2 cellular contexts compared by ENCODE assay signal in the genomic region with DNA sequence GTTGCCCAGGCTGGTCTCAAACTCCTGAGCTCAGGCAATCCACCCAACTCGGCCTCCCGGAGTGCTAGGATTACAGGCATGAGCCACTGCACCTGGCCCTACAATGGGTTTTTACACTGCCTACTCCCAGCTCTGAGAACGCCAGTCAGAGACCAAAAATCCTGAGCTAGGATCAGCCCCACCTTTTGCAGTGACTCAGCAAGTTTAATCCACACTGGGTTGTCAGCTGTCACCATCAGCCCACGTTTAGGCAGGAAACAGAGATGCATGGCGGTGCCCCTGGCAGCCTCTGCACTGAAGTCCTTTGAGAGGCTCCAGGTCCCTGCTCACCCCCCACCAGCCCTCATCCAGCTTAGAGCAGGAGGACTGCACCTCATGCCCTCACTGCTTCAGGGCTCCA.
TF ChIP-seq lines count a peak whose summit lies in the region.

No MANE protein-coding gene starts in this region.

TF ChIP-seq in A549, 52 proteins besides CTCF, POLR2A, EP300 and RAD21 (continued from another document):
- TF ChIP-seq ZC3H11A (IDR thresholded peaks at IDR 0.05) (no peak), JUNB (IDR thresholded peaks at IDR 0.05) (no peak), GATA3 (IDR thresholded peaks at IDR 0.05; ENCODE audit: borderline replicate concordance) (no peak), KDM5A (IDR thresholded peaks at IDR 0.05) (no peak), KDM1A (IDR thresholded peaks at IDR 0.05; ENCODE audit: low read depth) (no peak), POLR2AphosphoS2 (conservative IDR thresholded peaks at IDR 0.05; ENCODE audit: low read length) (no peak), NPAS2 (CRISPR knock-in tag; IDR thresholded peaks at IDR 0.05; ENCODE audit: borderline replicate concordance) (no peak), HDAC2 (IDR thresholded peaks at IDR 0.05) (no peak)

TF ChIP-seq in GM23338, 12 proteins besides CTCF, POLR2A, EP300 and RAD21 (continued from another document):
- TF ChIP-seq, protein P1, sequence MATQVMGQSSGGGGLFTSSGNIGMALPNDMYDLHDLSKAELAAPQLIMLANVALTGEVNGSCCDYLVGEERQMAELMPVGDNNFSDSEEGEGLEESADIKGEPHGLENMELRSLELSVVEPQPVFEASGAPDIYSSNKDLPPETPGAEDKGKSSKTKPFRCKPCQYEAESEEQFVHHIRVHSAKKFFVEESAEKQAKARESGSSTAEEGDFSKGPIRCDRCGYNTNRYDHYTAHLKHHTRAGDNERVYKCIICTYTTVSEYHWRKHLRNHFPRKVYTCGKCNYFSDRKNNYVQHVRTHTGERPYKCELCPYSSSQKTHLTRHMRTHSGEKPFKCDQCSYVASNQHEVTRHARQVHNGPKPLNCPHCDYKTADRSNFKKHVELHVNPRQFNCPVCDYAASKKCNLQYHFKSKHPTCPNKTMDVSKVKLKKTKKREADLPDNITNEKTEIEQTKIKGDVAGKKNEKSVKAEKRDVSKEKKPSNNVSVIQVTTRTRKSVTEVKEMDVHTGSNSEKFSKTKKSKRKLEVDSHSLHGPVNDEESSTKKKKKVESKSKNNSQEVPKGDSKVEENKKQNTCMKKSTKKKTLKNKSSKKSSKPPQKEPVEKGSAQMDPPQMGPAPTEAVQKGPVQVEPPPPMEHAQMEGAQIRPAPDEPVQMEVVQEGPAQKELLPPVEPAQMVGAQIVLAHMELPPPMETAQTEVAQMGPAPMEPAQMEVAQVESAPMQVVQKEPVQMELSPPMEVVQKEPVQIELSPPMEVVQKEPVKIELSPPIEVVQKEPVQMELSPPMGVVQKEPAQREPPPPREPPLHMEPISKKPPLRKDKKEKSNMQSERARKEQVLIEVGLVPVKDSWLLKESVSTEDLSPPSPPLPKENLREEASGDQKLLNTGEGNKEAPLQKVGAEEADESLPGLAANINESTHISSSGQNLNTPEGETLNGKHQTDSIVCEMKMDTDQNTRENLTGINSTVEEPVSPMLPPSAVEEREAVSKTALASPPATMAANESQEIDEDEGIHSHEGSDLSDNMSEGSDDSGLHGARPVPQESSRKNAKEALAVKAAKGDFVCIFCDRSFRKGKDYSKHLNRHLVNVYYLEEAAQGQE (IDR thresholded peaks at IDR 0.05; ENCODE audit: unreplicated experiment), result no peak
- TF ChIP-seq ZNF114 (CRISPR knock-in tag; IDR thresholded peaks at IDR 0.05) (no peak), NANOG (IDR thresholded peaks at IDR 0.05; ENCODE audit: borderline replicate concordance) (no peak), ZNF331 (CRISPR knock-in tag; IDR thresholded peaks at IDR 0.05; ENCODE audit: low read depth) (no peak), JUNB (IDR thresholded peaks at IDR 0.05; ENCODE audit: unreplicated experiment) (no peak)
- TF ChIP-seq, protein P2, sequence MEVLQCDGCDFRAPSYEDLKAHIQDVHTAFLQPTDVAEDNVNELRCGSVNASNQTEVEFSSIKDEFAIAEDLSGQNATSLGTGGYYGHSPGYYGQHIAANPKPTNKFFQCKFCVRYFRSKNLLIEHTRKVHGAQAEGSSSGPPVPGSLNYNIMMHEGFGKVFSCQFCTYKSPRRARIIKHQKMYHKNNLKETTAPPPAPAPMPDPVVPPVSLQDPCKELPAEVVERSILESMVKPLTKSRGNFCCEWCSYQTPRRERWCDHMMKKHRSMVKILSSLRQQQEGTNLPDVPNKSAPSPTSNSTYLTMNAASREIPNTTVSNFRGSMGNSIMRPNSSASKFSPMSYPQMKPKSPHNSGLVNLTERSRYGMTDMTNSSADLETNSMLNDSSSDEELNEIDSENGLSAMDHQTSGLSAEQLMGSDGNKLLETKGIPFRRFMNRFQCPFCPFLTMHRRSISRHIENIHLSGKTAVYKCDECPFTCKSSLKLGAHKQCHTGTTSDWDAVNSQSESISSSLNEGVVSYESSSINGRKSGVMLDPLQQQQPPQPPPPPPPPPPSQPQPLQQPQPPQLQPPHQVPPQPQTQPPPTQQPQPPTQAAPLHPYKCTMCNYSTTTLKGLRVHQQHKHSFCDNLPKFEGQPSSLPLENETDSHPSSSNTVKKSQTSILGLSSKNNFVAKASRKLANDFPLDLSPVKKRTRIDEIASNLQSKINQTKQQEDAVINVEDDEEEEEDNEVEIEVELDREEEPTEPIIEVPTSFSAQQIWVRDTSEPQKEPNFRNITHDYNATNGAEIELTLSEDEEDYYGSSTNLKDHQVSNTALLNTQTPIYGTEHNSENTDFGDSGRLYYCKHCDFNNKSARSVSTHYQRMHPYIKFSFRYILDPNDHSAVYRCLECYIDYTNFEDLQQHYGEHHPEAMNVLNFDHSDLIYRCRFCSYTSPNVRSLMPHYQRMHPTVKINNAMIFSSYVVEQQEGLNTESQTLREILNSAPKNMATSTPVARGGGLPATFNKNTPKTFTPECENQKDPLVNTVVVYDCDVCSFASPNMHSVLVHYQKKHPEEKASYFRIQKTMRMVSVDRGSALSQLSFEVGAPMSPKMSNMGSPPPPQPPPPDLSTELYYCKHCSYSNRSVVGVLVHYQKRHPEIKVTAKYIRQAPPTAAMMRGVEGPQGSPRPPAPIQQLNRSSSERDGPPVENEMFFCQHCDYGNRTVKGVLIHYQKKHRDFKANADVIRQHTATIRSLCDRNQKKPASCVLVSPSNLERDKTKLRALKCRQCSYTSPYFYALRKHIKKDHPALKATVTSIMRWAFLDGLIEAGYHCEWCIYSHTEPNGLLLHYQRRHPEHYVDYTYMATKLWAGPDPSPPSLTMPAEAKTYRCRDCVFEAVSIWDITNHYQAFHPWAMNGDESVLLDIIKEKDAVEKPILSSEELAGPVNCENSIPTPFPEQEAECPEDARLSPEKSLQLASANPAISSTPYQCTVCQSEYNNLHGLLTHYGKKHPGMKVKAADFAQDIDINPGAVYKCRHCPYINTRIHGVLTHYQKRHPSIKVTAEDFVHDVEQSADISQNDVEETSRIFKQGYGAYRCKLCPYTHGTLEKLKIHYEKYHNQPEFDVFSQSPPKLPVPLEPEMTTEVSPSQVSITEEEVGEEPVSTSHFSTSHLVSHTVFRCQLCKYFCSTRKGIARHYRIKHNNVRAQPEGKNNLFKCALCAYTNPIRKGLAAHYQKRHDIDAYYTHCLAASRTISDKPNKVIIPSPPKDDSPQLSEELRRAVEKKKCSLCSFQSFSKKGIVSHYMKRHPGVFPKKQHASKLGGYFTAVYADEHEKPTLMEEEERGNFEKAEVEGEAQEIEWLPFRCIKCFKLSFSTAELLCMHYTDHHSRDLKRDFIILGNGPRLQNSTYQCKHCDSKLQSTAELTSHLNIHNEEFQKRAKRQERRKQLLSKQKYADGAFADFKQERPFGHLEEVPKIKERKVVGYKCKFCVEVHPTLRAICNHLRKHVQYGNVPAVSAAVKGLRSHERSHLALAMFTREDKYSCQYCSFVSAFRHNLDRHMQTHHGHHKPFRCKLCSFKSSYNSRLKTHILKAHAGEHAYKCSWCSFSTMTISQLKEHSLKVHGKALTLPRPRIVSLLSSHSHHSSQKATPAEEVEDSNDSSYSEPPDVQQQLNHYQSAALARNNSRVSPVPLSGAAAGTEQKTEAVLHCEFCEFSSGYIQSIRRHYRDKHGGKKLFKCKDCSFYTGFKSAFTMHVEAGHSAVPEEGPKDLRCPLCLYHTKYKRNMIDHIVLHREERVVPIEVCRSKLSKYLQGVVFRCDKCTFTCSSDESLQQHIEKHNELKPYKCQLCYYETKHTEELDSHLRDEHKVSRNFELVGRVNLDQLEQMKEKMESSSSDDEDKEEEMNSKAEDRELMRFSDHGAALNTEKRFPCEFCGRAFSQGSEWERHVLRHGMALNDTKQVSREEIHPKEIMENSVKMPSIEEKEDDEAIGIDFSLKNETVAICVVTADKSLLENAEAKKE (CRISPR knock-in tag; IDR thresholded peaks at IDR 0.05), result no peak
